Comparison of ENCODE assay signal across 8 cellular contexts in genomic region chr5:179907570-179908324, GRCh38. TPM values are rescaled to one million over a fixed set of nuclear protein-coding genes. Genes with fewer than 3 reads are reported as not detected.
A peak's percentile ranks its signal among the peaks of the same experiment; 100 is the strongest.
DNase-seq lines count a peak whose midpoint lies in the region; ATAC-seq, FAIRE-seq and TF ChIP-seq lines count a peak whose summit lies in the region.

TSS of gene TBC1D9B (minus strand) at chr5:179907897. CDS start at chr5:179907821, 76 bp downstream.

- FAIRE-seq in pancreas (lab: Jason Lieb, UNC) = no peak

- H3K27ac Mint-ChIP-seq in activated naive CD8-positive, alpha-beta T cell treated with anti-CD3 and anti-CD28 coated beads for 36 hours = peak within 1 kb of the TSS; percentile 83

- H3K27me3 Mint-ChIP-seq in activated naive CD8-positive, alpha-beta T cell treated with anti-CD3 and anti-CD28 coated beads for 36 hours = no peaks in the 10 kb centered on the region

- H4K20me1 ChIP-seq in DND-41 (ENCODE audit: insufficient read depth, low read length) = peaks cover 17% of the 10 kb centered on the region

- peaks cover 12% of the 10 kb centered on the region for H3K4me1 Mint-ChIP-seq in activated naive CD8-positive, alpha-beta T cell treated with anti-CD3 and anti-CD28 coated beads for 36 hours

- H3K4me3 ChIP-seq in DND-41 (ENCODE audit: low read depth in 1 of 2, low read length in 2 of 2) (peak within 1 kb of the TSS; percentile 79 to 93; a peak in 3 of 4 replicates), HUES48 (ENCODE audit: low read depth, low read length) (peak within 1 kb of the TSS; percentile 68), pancreas (peak within 1 kb of the TSS; percentile 40 to 70 (median 52)), thymus (ENCODE audit: low read length) (peak within 1 kb of the TSS; percentile 73)

- H3K27me3 ChIP-seq in DND-41 (ENCODE audit: insufficient read depth, low read length, poor library complexity) (no peaks in the 10 kb centered on the region), HUES48 (ENCODE audit: control insufficient read depth, insufficient read depth, low read length) (no peaks in the 10 kb centered on the region), pancreas (no peaks in the 10 kb centered on the region), thymus (ENCODE audit: control insufficient read depth, insufficient read depth) (no peaks in the 10 kb centered on the region)

- DNase-seq in DND-41 (peak; percentile 65), SKM-1 treated with dmso at 0.1 percent for 144 hours (lab: John Stamatoyannopoulos, UW; ENCODE audit: unreplicated experiment) (peak; percentile 50), head of caudate nucleus (peak in 41 of 42 donors; percentile 30 to 84 (median 66)), pancreas (peak; percentile 47 to 87 (median 74))
- DNase-seq in activated naive CD8-positive, alpha-beta T cell treated with anti-CD3 and anti-CD28 coated beads for 36 hours = peak; percentile 76

- intact Hi-C loops in head of caudate nucleus (cut with DNase I) (loop anchor here (5.0 kb wide), 3 partner anchors 50 to 180 kb away; partner anchors contain the start of genes MRNIP and RNF130), pancreas (cut with DNase I) (no loop called here)

- peak within 1 kb of the TSS; percentile 95 for H2AFZ ChIP-seq in DND-41 (ENCODE audit: low read depth, low read length)

- WGBS in pancreas, 2 donors = 1 to 4% methylated on average over 57 to 102 of the region's 102 CpGs
- 2% methylated on average over 102 of the region's 102 CpGs for WGBS in thymus

- H3K79me2 ChIP-seq in DND-41 (ENCODE audit: insufficient read depth, low read length) = peaks cover 34% of the 10 kb centered on the region

- peak within 1 kb of the TSS; percentile 94 for H3K4me3 Mint-ChIP-seq in activated naive CD8-positive, alpha-beta T cell treated with anti-CD3 and anti-CD28 coated beads for 36 hours

- peaks cover 34% of the 10 kb centered on the region for H3K36me3 ChIP-seq in DND-41 (ENCODE audit: insufficient read depth, low read length)
- peaks cover 18% of the 10 kb centered on the region for H3K36me3 ChIP-seq in HUES48 (ENCODE audit: control insufficient read depth, insufficient read depth, low read length)
- no peaks in the 10 kb centered on the region for H3K36me3 ChIP-seq in pancreas
- H3K36me3 ChIP-seq in thymus (ENCODE audit: control insufficient read depth, insufficient read depth) = peaks cover 8% of the 10 kb centered on the region

- H3K9me3 ChIP-seq in DND-41 (ENCODE audit: insufficient read depth, low read length, severe bottlenecking) (no peaks in the 10 kb centered on the region), HUES48 (ENCODE audit: control insufficient read depth, insufficient read depth, low read length) (no peaks in the 10 kb centered on the region), pancreas (no peaks in the 10 kb centered on the region), thymus (ENCODE audit: control insufficient read depth) (no peaks in the 10 kb centered on the region)

- peak within 1 kb of the TSS; percentile 93 for H3K4me2 ChIP-seq in DND-41 (ENCODE audit: insufficient read depth, low read length)

- H3K9ac ChIP-seq in DND-41 (ENCODE audit: low read depth, low read length) = peak within 1 kb of the TSS; percentile 71
- H3K9ac ChIP-seq in HUES48 (ENCODE audit: low read depth, low read length) = peak within 1 kb of the TSS; percentile 10; the same call in 1 of the 2 replicates

- peaks cover 7% of the 10 kb centered on the region for H3K36me3 Mint-ChIP-seq in activated naive CD8-positive, alpha-beta T cell treated with anti-CD3 and anti-CD28 coated beads for 36 hours

- H3K4me1 ChIP-seq in DND-41 (ENCODE audit: insufficient read depth, low read length) (peaks cover 34% of the 10 kb centered on the region), HUES48 (ENCODE audit: control insufficient read depth, insufficient read depth, low read length) (peaks cover 4% of the 10 kb centered on the region; the same call in 1 of the 2 replicates), pancreas (peaks cover 0 to 9% (median 4%) of the 10 kb centered on the region in 3 donors), thymus (ENCODE audit: control insufficient read depth, insufficient read depth, low read length) (peaks cover 7% of the 10 kb centered on the region)

- TF ChIP-seq CTCF in DND-41 (IDR thresholded peaks at IDR 0.05; ENCODE audit: borderline replicate concordance, extremely low read depth, low read length, poor library complexity, severe bottlenecking) (peak; percentile 57), pancreas (IDR thresholded peaks at IDR 0.05) (peak in 2 of 4 donors; percentile 14 to 22)

- no peaks in the 10 kb centered on the region for H3K9me3 Mint-ChIP-seq in activated naive CD8-positive, alpha-beta T cell treated with anti-CD3 and anti-CD28 coated beads for 36 hours

- peak within 1 kb of the TSS; percentile 71 for H3K27ac ChIP-seq in DND-41 (ENCODE audit: low read length)
- no peak within 1 kb of the TSS for H3K27ac ChIP-seq in HUES48 (ENCODE audit: low read depth, low read length)
- H3K27ac ChIP-seq in pancreas = peak within 1 kb of the TSS; percentile 28 to 76 (median 66)
- peak within 1 kb of the TSS; percentile 74 for H3K27ac ChIP-seq in thymus (ENCODE audit: low read depth)

- ATAC-seq in DND-41 (ENCODE audit: insufficient read depth, low read depth) = peak; percentile 86
- ATAC-seq in GM21381 (IDR thresholded peaks at IDR 0.05; ENCODE audit: unreplicated experiment) = peak; percentile 90
- ATAC-seq in pancreas = peak; percentile 90 to 93 (median 92)

RNA-seq across cellular contexts. Expression of gene TBC1D9B, which starts in this region (rescaled TPM):
- 10 to 100 TPM; 73.1 to 74.9 TPM for total RNA-seq in activated naive CD8-positive, alpha-beta T cell treated with anti-CD3 and anti-CD28 coated beads for 36 hours
- 10 to 100 TPM; 42.1 to 77.4 (median 49.8) TPM for total RNA-seq in pancreas
- 10 to 100 TPM; 69.7 to 87.2 TPM for polyA plus RNA-seq in pancreas
- polyA plus RNA-seq in thymus = 69.4 TPM
